In the genomic region with DNA sequence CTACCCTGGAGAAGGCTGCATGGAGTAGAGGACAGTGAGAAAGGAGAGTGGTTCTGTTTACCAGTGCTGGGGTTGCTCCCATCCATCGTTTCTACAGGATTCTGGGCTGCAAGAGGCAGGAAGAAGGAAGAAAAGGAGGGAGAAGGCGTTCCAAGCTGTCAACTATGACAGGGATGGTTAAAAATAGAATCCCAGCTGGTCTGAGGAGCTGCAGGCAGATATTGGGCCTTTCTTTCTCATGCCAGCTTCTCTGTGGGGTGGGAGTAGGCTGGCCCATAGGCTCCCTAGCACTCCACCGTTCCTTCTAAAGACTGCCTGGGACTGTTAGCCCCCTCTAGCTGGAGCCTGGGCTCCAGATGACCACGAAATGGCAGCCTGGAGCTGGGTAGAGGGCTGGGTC, we compare ENCODE assay signal across 1 cellular context.
TF ChIP-seq lines count a peak whose summit lies in the region.

No MANE protein-coding gene starts in this region.

TF ChIP-seq in GM23338, 12 proteins besides CTCF, POLR2A, EP300 and RAD21:
- no peak for TF ChIP-seq ZNF331 (CRISPR knock-in tag; IDR thresholded peaks at IDR 0.05; ENCODE audit: low read depth)
- TF ChIP-seq POLR2AphosphoS5 (IDR thresholded peaks at IDR 0.05; ENCODE audit: low read depth), result no peak
- TF ChIP-seq NANOG (IDR thresholded peaks at IDR 0.05; ENCODE audit: borderline replicate concordance), result no peak
- TF ChIP-seq CREB1 (CRISPR knock-in tag; IDR thresholded peaks at IDR 0.05; ENCODE audit: low read depth), result no peak
- TF ChIP-seq, protein P1, sequence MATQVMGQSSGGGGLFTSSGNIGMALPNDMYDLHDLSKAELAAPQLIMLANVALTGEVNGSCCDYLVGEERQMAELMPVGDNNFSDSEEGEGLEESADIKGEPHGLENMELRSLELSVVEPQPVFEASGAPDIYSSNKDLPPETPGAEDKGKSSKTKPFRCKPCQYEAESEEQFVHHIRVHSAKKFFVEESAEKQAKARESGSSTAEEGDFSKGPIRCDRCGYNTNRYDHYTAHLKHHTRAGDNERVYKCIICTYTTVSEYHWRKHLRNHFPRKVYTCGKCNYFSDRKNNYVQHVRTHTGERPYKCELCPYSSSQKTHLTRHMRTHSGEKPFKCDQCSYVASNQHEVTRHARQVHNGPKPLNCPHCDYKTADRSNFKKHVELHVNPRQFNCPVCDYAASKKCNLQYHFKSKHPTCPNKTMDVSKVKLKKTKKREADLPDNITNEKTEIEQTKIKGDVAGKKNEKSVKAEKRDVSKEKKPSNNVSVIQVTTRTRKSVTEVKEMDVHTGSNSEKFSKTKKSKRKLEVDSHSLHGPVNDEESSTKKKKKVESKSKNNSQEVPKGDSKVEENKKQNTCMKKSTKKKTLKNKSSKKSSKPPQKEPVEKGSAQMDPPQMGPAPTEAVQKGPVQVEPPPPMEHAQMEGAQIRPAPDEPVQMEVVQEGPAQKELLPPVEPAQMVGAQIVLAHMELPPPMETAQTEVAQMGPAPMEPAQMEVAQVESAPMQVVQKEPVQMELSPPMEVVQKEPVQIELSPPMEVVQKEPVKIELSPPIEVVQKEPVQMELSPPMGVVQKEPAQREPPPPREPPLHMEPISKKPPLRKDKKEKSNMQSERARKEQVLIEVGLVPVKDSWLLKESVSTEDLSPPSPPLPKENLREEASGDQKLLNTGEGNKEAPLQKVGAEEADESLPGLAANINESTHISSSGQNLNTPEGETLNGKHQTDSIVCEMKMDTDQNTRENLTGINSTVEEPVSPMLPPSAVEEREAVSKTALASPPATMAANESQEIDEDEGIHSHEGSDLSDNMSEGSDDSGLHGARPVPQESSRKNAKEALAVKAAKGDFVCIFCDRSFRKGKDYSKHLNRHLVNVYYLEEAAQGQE (IDR thresholded peaks at IDR 0.05; ENCODE audit: unreplicated experiment), result no peak
- no peak for TF ChIP-seq EZH2phosphoT487 (IDR thresholded peaks at IDR 0.05; ENCODE audit: unreplicated experiment)
- no peak for TF ChIP-seq ZNF462 (CRISPR knock-in tag; IDR thresholded peaks at IDR 0.05)
- no peak for TF ChIP-seq ETS1 (IDR thresholded peaks at IDR 0.05)
- no peak for TF ChIP-seq JUNB (IDR thresholded peaks at IDR 0.05; ENCODE audit: unreplicated experiment)
- TF ChIP-seq STAT1 (IDR thresholded peaks at IDR 0.05; ENCODE audit: unreplicated experiment), result no peak
- TF ChIP-seq ZNF114 (CRISPR knock-in tag; IDR thresholded peaks at IDR 0.05), result no peak
- no peak for TF ChIP-seq EZH2 (IDR thresholded peaks at IDR 0.05; ENCODE audit: low read depth, unreplicated experiment)
TF ChIP-seq in GM23338: peak in this region for 0.
